ENCODE assay signal across 1 cellular context in the genomic region with DNA sequence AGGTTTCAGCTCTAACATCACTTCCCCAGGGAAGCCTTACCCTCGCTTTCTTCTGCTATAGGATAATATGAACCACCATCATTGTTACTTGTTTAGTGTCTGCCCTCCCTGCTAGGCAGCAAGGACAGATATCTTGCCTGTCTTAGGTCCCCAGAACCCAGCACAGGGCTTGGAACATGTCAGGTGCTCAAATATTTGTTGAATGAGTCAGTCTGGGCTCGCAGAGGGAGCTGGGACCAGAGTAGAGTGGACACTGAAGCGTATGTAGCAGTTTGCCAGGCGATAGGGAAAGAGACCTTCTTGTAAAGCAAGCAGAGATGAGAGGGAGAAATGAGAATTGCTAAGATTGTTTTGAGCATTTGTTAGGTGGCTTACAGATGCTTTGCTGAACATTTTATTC.
A peak's percentile ranks its signal among the peaks of the same experiment; 100 is the strongest.
TF ChIP-seq lines count a peak whose summit lies in the region.

No MANE protein-coding gene starts in this region.

TF ChIP-seq in HepG2, 621 proteins besides CTCF, POLR2A, EP300 and RAD21 (continued from another document and continues in another):
- TF ChIP-seq TRAFD1 (CRISPR knock-in tag; IDR thresholded peaks at IDR 0.05; ENCODE audit: borderline replicate concordance) = no peak
- TF ChIP-seq CHD4 (IDR thresholded peaks at IDR 0.05; ENCODE audit: borderline replicate concordance, low read length) = no peak
- TF ChIP-seq ELK4 (CRISPR knock-in tag; IDR thresholded peaks at IDR 0.05; ENCODE audit: borderline replicate concordance) = no peak
- TF ChIP-seq ZNF549 (CRISPR knock-in tag; IDR thresholded peaks at IDR 0.05) = no peak
- no peak for TF ChIP-seq HNRNPH1 (optimal IDR thresholded peaks at IDR 0.05; ENCODE audit: low read depth, low read length)
- TF ChIP-seq CSRNP2 (CRISPR knock-in tag; conservative IDR thresholded peaks at IDR 0.05; ENCODE audit: low read depth) = no peak
- TF ChIP-seq, protein P1, sequence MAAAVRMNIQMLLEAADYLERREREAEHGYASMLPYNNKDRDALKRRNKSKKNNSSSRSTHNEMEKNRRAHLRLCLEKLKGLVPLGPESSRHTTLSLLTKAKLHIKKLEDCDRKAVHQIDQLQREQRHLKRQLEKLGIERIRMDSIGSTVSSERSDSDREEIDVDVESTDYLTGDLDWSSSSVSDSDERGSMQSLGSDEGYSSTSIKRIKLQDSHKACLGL (CRISPR knock-in tag; IDR thresholded peaks at IDR 0.05) = no peak
- TF ChIP-seq ZBTB34 (CRISPR knock-in tag; IDR thresholded peaks at IDR 0.05) = no peak
- TF ChIP-seq ZSCAN31 (CRISPR knock-in tag; IDR thresholded peaks at IDR 0.05; ENCODE audit: low read depth) = no peak
- TF ChIP-seq, protein P2, sequence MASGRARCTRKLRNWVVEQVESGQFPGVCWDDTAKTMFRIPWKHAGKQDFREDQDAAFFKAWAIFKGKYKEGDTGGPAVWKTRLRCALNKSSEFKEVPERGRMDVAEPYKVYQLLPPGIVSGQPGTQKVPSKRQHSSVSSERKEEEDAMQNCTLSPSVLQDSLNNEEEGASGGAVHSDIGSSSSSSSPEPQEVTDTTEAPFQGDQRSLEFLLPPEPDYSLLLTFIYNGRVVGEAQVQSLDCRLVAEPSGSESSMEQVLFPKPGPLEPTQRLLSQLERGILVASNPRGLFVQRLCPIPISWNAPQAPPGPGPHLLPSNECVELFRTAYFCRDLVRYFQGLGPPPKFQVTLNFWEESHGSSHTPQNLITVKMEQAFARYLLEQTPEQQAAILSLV (CRISPR knock-in tag; IDR thresholded peaks at IDR 0.05; ENCODE audit: borderline replicate concordance) = no peak
- no peak for TF ChIP-seq EZH2 (conservative IDR thresholded peaks at IDR 0.05; ENCODE audit: low read depth, low read length)
- TF ChIP-seq ZBTB26 (CRISPR knock-in tag; IDR thresholded peaks at IDR 0.05; ENCODE audit: borderline replicate concordance) = no peak
- no peak for TF ChIP-seq POLR2AphosphoS2 (IDR thresholded peaks at IDR 0.05; ENCODE audit: low read depth, low read length)
- no peak for TF ChIP-seq SNAPC2 (CRISPR knock-in tag; IDR thresholded peaks at IDR 0.05)
- TF ChIP-seq ZNF713 (CRISPR knock-in tag; IDR thresholded peaks at IDR 0.05) = no peak
- no peak for TF ChIP-seq SNAI1 (CRISPR knock-in tag; IDR thresholded peaks at IDR 0.05; ENCODE audit: borderline replicate concordance)
- TF ChIP-seq RFX3 (CRISPR knock-in tag; IDR thresholded peaks at IDR 0.05) = no peak
- TF ChIP-seq KDM4B (CRISPR knock-in tag; IDR thresholded peaks at IDR 0.05) = no peak
- TF ChIP-seq ZNF282 (IDR thresholded peaks at IDR 0.05; ENCODE audit: partially characterized antibody) = no peak
- TF ChIP-seq, protein P3, sequence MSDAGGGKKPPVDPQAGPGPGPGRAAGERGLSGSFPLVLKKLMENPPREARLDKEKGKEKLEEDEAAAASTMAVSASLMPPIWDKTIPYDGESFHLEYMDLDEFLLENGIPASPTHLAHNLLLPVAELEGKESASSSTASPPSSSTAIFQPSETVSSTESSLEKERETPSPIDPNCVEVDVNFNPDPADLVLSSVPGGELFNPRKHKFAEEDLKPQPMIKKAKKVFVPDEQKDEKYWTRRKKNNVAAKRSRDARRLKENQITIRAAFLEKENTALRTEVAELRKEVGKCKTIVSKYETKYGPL (CRISPR knock-in tag; IDR thresholded peaks at IDR 0.05) = no peak
- peak; percentile 70 for TF ChIP-seq XRCC5 (optimal IDR thresholded peaks at IDR 0.05; ENCODE audit: low read length)
- no peak for TF ChIP-seq ZNF205 (CRISPR knock-in tag; IDR thresholded peaks at IDR 0.05)
- TF ChIP-seq ZBTB25 (CRISPR knock-in tag; IDR thresholded peaks at IDR 0.05) = no peak; the same call in 1 of the 2 replicates
- TF ChIP-seq CREM (IDR thresholded peaks at IDR 0.05) = no peak
- TF ChIP-seq CREM (CRISPR knock-in tag; IDR thresholded peaks at IDR 0.05) = no peak
- TF ChIP-seq, protein P4, sequence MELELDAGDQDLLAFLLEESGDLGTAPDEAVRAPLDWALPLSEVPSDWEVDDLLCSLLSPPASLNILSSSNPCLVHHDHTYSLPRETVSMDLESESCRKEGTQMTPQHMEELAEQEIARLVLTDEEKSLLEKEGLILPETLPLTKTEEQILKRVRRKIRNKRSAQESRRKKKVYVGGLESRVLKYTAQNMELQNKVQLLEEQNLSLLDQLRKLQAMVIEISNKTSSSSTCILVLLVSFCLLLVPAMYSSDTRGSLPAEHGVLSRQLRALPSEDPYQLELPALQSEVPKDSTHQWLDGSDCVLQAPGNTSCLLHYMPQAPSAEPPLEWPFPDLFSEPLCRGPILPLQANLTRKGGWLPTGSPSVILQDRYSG (CRISPR knock-in tag; IDR thresholded peaks at IDR 0.05) = no peak
- no peak for TF ChIP-seq FOXA1 (IDR thresholded peaks at IDR 0.05)
- TF ChIP-seq FOXA1 (CRISPR knock-in tag; IDR thresholded peaks at IDR 0.05) = peak; percentile 43; the same call in 1 of the 2 replicates
- no peak; the same call in 1 of the 2 replicates for TF ChIP-seq YEATS4 (CRISPR knock-in tag; IDR thresholded peaks at IDR 0.05; ENCODE audit: borderline replicate concordance)
- TF ChIP-seq ELF1 (CRISPR knock-in tag; IDR thresholded peaks at IDR 0.05) = no peak
- no peak for TF ChIP-seq ZNF891 (CRISPR knock-in tag; IDR thresholded peaks at IDR 0.05)
- no peak for TF ChIP-seq EED (CRISPR knock-in tag; IDR thresholded peaks at IDR 0.05)
- TF ChIP-seq ZNF619 (CRISPR knock-in tag; IDR thresholded peaks at IDR 0.05) = no peak
- TF ChIP-seq, protein P5, sequence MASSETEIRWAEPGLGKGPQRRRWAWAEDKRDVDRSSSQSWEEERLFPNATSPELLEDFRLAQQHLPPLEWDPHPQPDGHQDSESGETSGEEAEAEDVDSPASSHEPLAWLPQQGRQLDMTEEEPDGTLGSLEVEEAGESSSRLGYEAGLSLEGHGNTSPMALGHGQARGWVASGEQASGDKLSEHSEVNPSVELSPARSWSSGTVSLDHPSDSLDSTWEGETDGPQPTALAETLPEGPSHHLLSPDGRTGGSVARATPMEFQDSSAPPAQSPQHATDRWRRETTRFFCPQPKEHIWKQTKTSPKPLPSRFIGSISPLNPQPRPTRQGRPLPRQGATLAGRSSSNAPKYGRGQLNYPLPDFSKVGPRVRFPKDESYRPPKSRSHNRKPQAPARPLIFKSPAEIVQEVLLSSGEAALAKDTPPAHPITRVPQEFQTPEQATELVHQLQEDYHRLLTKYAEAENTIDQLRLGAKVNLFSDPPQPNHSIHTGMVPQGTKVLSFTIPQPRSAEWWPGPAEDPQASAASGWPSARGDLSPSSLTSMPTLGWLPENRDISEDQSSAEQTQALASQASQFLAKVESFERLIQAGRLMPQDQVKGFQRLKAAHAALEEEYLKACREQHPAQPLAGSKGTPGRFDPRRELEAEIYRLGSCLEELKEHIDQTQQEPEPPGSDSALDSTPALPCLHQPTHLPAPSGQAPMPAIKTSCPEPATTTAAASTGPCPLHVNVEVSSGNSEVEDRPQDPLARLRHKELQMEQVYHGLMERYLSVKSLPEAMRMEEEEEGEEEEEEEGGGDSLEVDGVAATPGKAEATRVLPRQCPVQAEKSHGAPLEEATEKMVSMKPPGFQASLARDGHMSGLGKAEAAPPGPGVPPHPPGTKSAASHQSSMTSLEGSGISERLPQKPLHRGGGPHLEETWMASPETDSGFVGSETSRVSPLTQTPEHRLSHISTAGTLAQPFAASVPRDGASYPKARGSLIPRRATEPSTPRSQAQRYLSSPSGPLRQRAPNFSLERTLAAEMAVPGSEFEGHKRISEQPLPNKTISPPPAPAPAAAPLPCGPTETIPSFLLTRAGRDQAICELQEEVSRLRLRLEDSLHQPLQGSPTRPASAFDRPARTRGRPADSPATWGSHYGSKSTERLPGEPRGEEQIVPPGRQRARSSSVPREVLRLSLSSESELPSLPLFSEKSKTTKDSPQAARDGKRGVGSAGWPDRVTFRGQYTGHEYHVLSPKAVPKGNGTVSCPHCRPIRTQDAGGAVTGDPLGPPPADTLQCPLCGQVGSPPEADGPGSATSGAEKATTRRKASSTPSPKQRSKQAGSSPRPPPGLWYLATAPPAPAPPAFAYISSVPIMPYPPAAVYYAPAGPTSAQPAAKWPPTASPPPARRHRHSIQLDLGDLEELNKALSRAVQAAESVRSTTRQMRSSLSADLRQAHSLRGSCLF (CRISPR knock-in tag; IDR thresholded peaks at IDR 0.05; ENCODE audit: borderline replicate concordance) = no peak
- TF ChIP-seq GATAD2A (CRISPR knock-in tag; IDR thresholded peaks at IDR 0.05) = peak; percentile 58
- TF ChIP-seq ZNF260 (CRISPR knock-in tag; IDR thresholded peaks at IDR 0.05; ENCODE audit: borderline replicate concordance, low read depth) = no peak
- TF ChIP-seq MAF1 (CRISPR knock-in tag; IDR thresholded peaks at IDR 0.05; ENCODE audit: borderline replicate concordance) = no peak
- TF ChIP-seq, protein P6, sequence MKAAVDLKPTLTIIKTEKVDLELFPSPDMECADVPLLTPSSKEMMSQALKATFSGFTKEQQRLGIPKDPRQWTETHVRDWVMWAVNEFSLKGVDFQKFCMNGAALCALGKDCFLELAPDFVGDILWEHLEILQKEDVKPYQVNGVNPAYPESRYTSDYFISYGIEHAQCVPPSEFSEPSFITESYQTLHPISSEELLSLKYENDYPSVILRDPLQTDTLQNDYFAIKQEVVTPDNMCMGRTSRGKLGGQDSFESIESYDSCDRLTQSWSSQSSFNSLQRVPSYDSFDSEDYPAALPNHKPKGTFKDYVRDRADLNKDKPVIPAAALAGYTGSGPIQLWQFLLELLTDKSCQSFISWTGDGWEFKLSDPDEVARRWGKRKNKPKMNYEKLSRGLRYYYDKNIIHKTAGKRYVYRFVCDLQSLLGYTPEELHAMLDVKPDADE (CRISPR knock-in tag; IDR thresholded peaks at IDR 0.05) = no peak
- no peak for TF ChIP-seq ZUFSP (CRISPR knock-in tag; IDR thresholded peaks at IDR 0.05; ENCODE audit: borderline replicate concordance)
- no peak for TF ChIP-seq SMAD3 (CRISPR knock-in tag; IDR thresholded peaks at IDR 0.05)
- no peak for TF ChIP-seq ZNF17 (CRISPR knock-in tag; IDR thresholded peaks at IDR 0.05)
